In the genomic region with DNA sequence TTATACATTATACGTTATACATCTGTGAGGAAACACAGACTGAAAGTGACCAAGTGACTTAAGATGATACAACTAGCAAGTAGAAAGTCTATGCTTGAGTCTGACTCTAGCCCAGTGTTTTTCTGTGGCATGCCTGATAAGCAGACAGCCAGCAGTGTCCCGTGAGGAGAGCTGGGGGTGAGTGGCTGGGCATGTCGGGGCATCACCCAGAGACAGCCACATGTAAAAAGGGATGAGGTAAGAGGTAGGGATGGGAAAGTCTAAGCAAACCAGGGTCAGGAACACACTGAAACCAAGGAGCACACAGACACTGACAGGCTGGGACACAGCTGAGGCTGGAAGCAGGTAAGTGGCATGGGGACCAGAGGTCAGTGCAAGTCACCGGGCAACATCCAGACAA, we compare ENCODE assay signal across 21 cellular contexts.
DNase-seq lines count a peak whose midpoint lies in the region; ATAC-seq and TF ChIP-seq lines count a peak whose summit lies in the region.
"Had no signal": no experiment of that assay in that cellular context is flagged by ENCODE, and none has a peak within 500 bp of the region (broad histone marks: within the 10 kb centered on the region; RNA-seq: fewer than 3 reads in every experiment).

No MANE protein-coding gene starts in this region.

- H3K9me3 Mint-ChIP-seq in brain, result no peaks in the 10 kb centered on the region
- H3K9me3 Mint-ChIP-seq: CD4-positive, alpha-beta memory T cell; stimulated activated memory B cell treated with anti-CD40 and anti-IgM and Interleukin-4, amounts not matched to agents 10 μg/mL and 1 μg/mL and 100 μg/mL, for 72 hours had no signal

- ATAC-seq in heart left ventricle (peak; percentile 57 to 82 (median 66)), left cardiac atrium (peak; percentile 14 to 41), upper lobe of right lung (no peak)
- ATAC-seq: left colon; mucosa of descending colon; sciatic nerve; stimulated activated memory B cell treated with anti-CD40 and anti-IgM and Interleukin-4, amounts not matched to agents 10 μg/mL and 1 μg/mL and 100 μg/mL, for 72 hours; T-helper 17 cell had no signal

- H3K9me3 ChIP-seq in heart left ventricle, result no peaks in the 10 kb centered on the region
- H3K9me3 ChIP-seq in prostate gland, result no peaks in the 10 kb centered on the region
- H3K9me3 ChIP-seq in upper lobe of right lung, result no peaks in the 10 kb centered on the region
- H3K9me3 ChIP-seq: mucosa of descending colon had no signal

- peaks cover 6% of the 10 kb centered on the region for H3K4me1 Mint-ChIP-seq in brain

- peak overlapping the region in 3 of 5 experiments; percentile 2 to 66 (median 65) for H3K27ac Mint-ChIP-seq in brain
- H3K27ac Mint-ChIP-seq: stimulated activated memory B cell treated with anti-CD40 and anti-IgM and Interleukin-4, amounts not matched to agents 10 μg/mL and 1 μg/mL and 100 μg/mL, for 72 hours; T-helper 17 cell had no signal

- H3K4me1 ChIP-seq in heart left ventricle (peaks cover 0 to 24% (median 10%) of the 10 kb centered on the region in 12 donors), prostate gland (replicated peaks) (no peaks in the 10 kb centered on the region), upper lobe of right lung (no peaks in the 10 kb centered on the region)

- DNase-seq in heart left ventricle, result peak in 2 of 5 donors; percentile 41 to 43
- DNase-seq in cardiac septum (ENCODE audit: low spot score), result no peak
- DNase-seq in left cardiac atrium, result no peak
- peak; percentile 10 for DNase-seq in prostate gland (ENCODE audit: low spot score)
- DNase-seq in putamen (ENCODE audit: low spot score), result no peak
- DNase-seq in upper lobe of right lung, result no peak
- no peak for DNase-seq in ureter (ENCODE audit: low spot score)
- DNase-seq: activated CD4-positive, alpha-beta T cell treated with anti-CD3 and anti-CD28 coated beads, Interleukin-2, amount 50 U/mL, for 4 hours; anterior cingulate cortex; CD4-positive, alpha-beta memory T cell; Kasumi-1; left colon; mucosa of descending colon; NCI-H1105; NCI-H748 treated with DMSO at 0.1 percent for 48 hours; PC-9; T-helper 17 cell had no signal

- no peak for TF ChIP-seq POLR2A in heart left ventricle (IDR thresholded peaks at IDR 0.05)
- TF ChIP-seq POLR2A in prostate gland (IDR thresholded peaks at IDR 0.05), result no peak

- H3K27ac ChIP-seq in heart left ventricle (peak overlapping the region in 1 of 12 donors; percentile 25), prostate gland (no peak overlapping the region), upper lobe of right lung (no peak overlapping the region)
- H3K27ac ChIP-seq: PC-9, VCaP had no signal

- H3K4me3 ChIP-seq in heart left ventricle, result no peak overlapping the region
- no peak overlapping the region for H3K4me3 ChIP-seq in prostate gland
- H3K4me3 ChIP-seq in upper lobe of right lung, result no peak overlapping the region
- H3K4me3 ChIP-seq: mucosa of descending colon, PC-9 had no signal

- intact Hi-C loops in heart left ventricle (cut with DNase I) (no loop called here), cardiac septum (cut with DNase I) (no loop called here), left cardiac atrium (cut with DNase I) (no loop called here), prostate gland (cut with DNase I) (no loop called here), upper lobe of right lung (cut with DNase I) (no loop called here)

- H3K27me3 ChIP-seq in heart left ventricle (no peaks in the 10 kb centered on the region), prostate gland (replicated peaks; ENCODE audit: insufficient read depth) (no peaks in the 10 kb centered on the region), upper lobe of right lung (no peaks in the 10 kb centered on the region)

- no peak for TF ChIP-seq CTCF in heart left ventricle (IDR thresholded peaks at IDR 0.05)
- TF ChIP-seq CTCF in brain (conservative IDR thresholded peaks at IDR 0.05), result no peak
- no peak for TF ChIP-seq CTCF in prostate gland (IDR thresholded peaks at IDR 0.05)
- TF ChIP-seq CTCF in upper lobe of right lung (IDR thresholded peaks at IDR 0.05), result no peak

- peaks cover 4% of the 10 kb centered on the region for H3K27me3 Mint-ChIP-seq in brain
- H3K27me3 Mint-ChIP-seq: CD4-positive, alpha-beta memory T cell; T-helper 17 cell had no signal

- H3K4me3 Mint-ChIP-seq in brain, result no peak overlapping the region
- H3K4me3 Mint-ChIP-seq: stimulated activated memory B cell treated with anti-CD40 and anti-IgM and Interleukin-4, amounts not matched to agents 10 μg/mL and 1 μg/mL and 100 μg/mL, for 72 hours; T-helper 17 cell had no signal

- H3K36me3 ChIP-seq in heart left ventricle, result no peaks in the 10 kb centered on the region
- no peaks in the 10 kb centered on the region for H3K36me3 ChIP-seq in prostate gland
- no peaks in the 10 kb centered on the region for H3K36me3 ChIP-seq in upper lobe of right lung

- 65 to 73% (median 70%) methylated on average over 4 of the region's 4 CpGs for WGBS in heart left ventricle, 4 donors
- 71% methylated on average over 4 of the region's 4 CpGs for WGBS in prostate gland

- no peaks in the 10 kb centered on the region for H3K36me3 Mint-ChIP-seq in brain
- H3K36me3 Mint-ChIP-seq: CD4-positive, alpha-beta memory T cell; stimulated activated memory B cell treated with anti-CD40 and anti-IgM and Interleukin-4, amounts not matched to agents 10 μg/mL and 1 μg/mL and 100 μg/mL, for 72 hours had no signal
